20 cellular contexts compared by ENCODE assay signal in the genomic region with DNA sequence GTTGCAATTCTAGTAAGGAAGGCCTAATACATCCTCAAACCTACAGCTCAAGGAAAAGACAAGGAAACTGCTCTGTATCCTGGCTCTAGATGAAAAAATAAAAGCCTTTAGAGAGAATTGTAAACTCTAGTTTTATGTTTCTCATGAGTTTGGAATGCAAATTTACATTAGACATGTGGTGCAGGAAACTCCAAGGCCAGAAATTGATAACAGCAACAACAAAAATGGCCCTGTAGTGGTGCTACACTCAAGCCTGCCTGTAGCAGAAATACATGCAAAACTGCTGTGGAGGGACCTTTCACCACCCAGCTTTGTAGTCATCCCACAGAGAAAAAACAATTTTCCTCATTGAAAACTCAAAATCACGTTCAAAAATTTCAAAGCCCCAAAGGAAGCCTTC.
A peak's percentile ranks its signal among the peaks of the same experiment; 100 is the strongest.
DNase-seq lines count a peak whose midpoint lies in the region; ATAC-seq and TF ChIP-seq lines count a peak whose summit lies in the region.
"Had no signal": no experiment of that assay in that cellular context is flagged by ENCODE, and none has a peak within 500 bp of the region (broad histone marks: within the 10 kb centered on the region; RNA-seq: fewer than 3 reads in every experiment).

No MANE protein-coding gene starts in this region.

- no peak for DNase-seq in AG04450 (ENCODE audit: low read depth, low spot score)
- DNase-seq in EL, result peak; percentile 54
- peak in 1 of 2 experiments; percentile 15 for DNase-seq in SJSA1 (ENCODE audit: low read depth in 1 of 2, low spot score in 2 of 2)
- DNase-seq in foreskin fibroblast, result peak; percentile 22 to 58
- no peak for DNase-seq in aorta
- no peak for DNase-seq in activated naive CD4-positive, alpha-beta T cell (lab: John Stamatoyannopoulos, UW)
- DNase-seq in Calu3, result no peak
- DNase-seq: C1 segment of cervical spinal cord; CD4-positive, alpha-beta memory T cell; COR-L47; KBM-7; MG63; NCI-H2029; NCI-H446 treated with DMSO at 0.1 percent for 48 hours; NCI-H526; NCI-H82; NK-92 treated with Interleukin-12 subunit alpha and Interleukin-12 subunit beta, amount 100 ng/mL, for 24 hours; PC-3 had no signal

- H3K36me3 ChIP-seq in SJSA1 (no peaks in the 10 kb centered on the region), aorta (ENCODE audit: control insufficient read depth in 1 of 2, insufficient read depth in 2 of 2, low read length in 1 of 2) (no peaks in the 10 kb centered on the region)
- H3K36me3 ChIP-seq: MG63 had no signal

- H3K27ac Mint-ChIP-seq in Calu3 (ENCODE audit: unreplicated experiment), result no peak overlapping the region
- H3K27ac Mint-ChIP-seq: CD4-positive, alpha-beta memory T cell had no signal

- intact Hi-C loops in aorta (cut with DNase I), result no loop called here
- intact Hi-C loops in Calu3 (cut with micrococcal nuclease; ENCODE audit: unreplicated experiment), result no loop called here

- peaks cover 11% of the 10 kb centered on the region for H3K4me1 Mint-ChIP-seq in Calu3 (ENCODE audit: low read depth, unreplicated experiment)
- H3K4me1 Mint-ChIP-seq: CD4-positive, alpha-beta memory T cell had no signal

- peaks cover 4% of the 10 kb centered on the region for H3K9me3 Mint-ChIP-seq in Calu3 (ENCODE audit: low read depth, unreplicated experiment)
- H3K9me3 Mint-ChIP-seq: CD4-positive, alpha-beta memory T cell had no signal

- CTCF ChIA-PET in AG04450 (lab: Charles Lee), result no interaction called here
- CTCF ChIA-PET in Calu3 (lab: Charles Lee), result no interaction called here

- no peak overlapping the region for H3K4me3 Mint-ChIP-seq in Calu3 (ENCODE audit: low read depth, unreplicated experiment)
- H3K4me3 Mint-ChIP-seq: CD4-positive, alpha-beta memory T cell had no signal

- BruUV-seq in Calu3 (replicated peaks; lab: Mats Ljungman, UMichigan), result no TSS peak

- H3K27me3 ChIP-seq in AG04450 (ENCODE audit: control insufficient read depth, insufficient read depth, low read length), result no peaks in the 10 kb centered on the region
- H3K27me3 ChIP-seq in SJSA1 (replicated peaks), result no peaks in the 10 kb centered on the region
- H3K27me3 ChIP-seq in aorta (ENCODE audit: control insufficient read depth in 1 of 2, insufficient read depth in 2 of 2, low read length in 1 of 2), result no peaks in the 10 kb centered on the region
- H3K27me3 ChIP-seq: MG63 had no signal

- no peak for TF ChIP-seq CTCF in AG04450 (IDR thresholded peaks at IDR 0.05; ENCODE audit: low read depth, low read length)
- TF ChIP-seq CTCF in foreskin fibroblast (IDR thresholded peaks at IDR 0.05; ENCODE audit: low read depth, low read length), result no peak
- no peak for TF ChIP-seq CTCF in Calu3 (IDR thresholded peaks at IDR 0.05; ENCODE audit: unreplicated experiment)

- POLR2A ChIA-PET in AG04450 (lab: Yijun Ruan, JAX), result no interaction called here

- no peaks in the 10 kb centered on the region for H3K36me3 Mint-ChIP-seq in Calu3 (ENCODE audit: insufficient read depth, unreplicated experiment)
- H3K36me3 Mint-ChIP-seq: CD4-positive, alpha-beta memory T cell had no signal

- H3K9me3 ChIP-seq in AG04450 (ENCODE audit: control insufficient read depth, insufficient read depth, low read length) (no peaks in the 10 kb centered on the region), SJSA1 (replicated peaks) (no peaks in the 10 kb centered on the region), aorta (ENCODE audit: control insufficient read depth, low read length) (no peaks in the 10 kb centered on the region)
- H3K9me3 ChIP-seq: MG63 had no signal

- 59 to 68% methylated on average over 1 of the region's 1 CpG for WGBS in aorta, 2 donors

- peak overlapping the region; percentile 68 for H3K27ac ChIP-seq in AG04450 (ENCODE audit: low read depth, low read length)
- H3K27ac ChIP-seq in SJSA1, result peak overlapping the region; percentile 60
- no peak overlapping the region for H3K27ac ChIP-seq in aorta (ENCODE audit: low read depth in 1 of 2, low read length in 2 of 2)

- H3K4me3 ChIP-seq in AG04450 (ENCODE audit: low read depth, low read length) (no peak overlapping the region), SJSA1 (no peak overlapping the region), foreskin fibroblast (ENCODE audit: low read depth in 1 of 2, low read length in 2 of 2) (no peak overlapping the region), aorta (ENCODE audit: low read length in 2 of 2) (no peak overlapping the region)
- H3K4me3 ChIP-seq: MG63 had no signal

- peaks cover 30% of the 10 kb centered on the region for H3K4me1 ChIP-seq in SJSA1 (replicated peaks)
- no peaks in the 10 kb centered on the region for H3K4me1 ChIP-seq in aorta (ENCODE audit: control insufficient read depth in 1 of 2, insufficient read depth in 2 of 2, low read length in 2 of 2)

- no peaks in the 10 kb centered on the region for H3K27me3 Mint-ChIP-seq in Calu3 (ENCODE audit: unreplicated experiment)

- ATAC-seq in GM19023 (IDR thresholded peaks at IDR 0.05; ENCODE audit: unreplicated experiment), result no peak
- no peak for ATAC-seq in aorta (ENCODE audit: low FRiP score)
- ATAC-seq: PC-3, Right ventricle myocardium inferior had no signal

Comparison
In these comparisons a context has a peak if more than half of its experiments do, and no peak if none do; other contexts are left out.
1. DNase-seq: peak in EL (single experiment) and foreskin fibroblast (2 of 2); none in AG04450 (single experiment), aorta (0 of 2), activated naive CD4-positive, alpha-beta T cell (0 of 4) and Calu3 (single experiment).
2. H3K27ac ChIP-seq: peak in AG04450 (single experiment) and SJSA1 (single experiment); none in aorta (0 of 2).